6 cellular contexts compared by ENCODE assay signal in the genomic region with DNA sequence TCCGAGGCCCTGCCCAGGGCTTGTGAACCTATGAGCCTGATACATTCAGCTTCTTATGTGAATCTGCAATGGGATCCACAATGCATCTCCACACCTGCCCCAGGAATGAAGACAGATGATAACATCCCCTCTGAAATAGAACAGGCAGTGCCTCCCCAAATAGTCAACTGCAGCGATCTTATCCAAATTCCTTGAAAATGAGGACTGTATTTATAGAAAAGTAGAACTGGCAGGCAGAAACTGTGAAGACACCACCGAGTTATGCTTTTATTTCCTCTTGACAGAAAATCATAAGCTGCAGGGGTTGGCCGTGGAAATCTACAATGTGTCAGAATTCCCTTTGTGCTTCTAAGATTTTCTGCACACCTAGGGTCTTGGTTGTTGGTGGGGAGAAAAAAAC.
"Had no signal": no experiment of that assay in that cellular context is flagged by ENCODE, and none has a peak within 500 bp of the region (broad histone marks: within the 10 kb centered on the region; RNA-seq: fewer than 3 reads in every experiment).

No MANE protein-coding gene starts in this region.

- H3K9me3 ChIP-seq: HAP-1 had no signal

- ATAC-seq: K562 had no signal

- H3K4me3 ChIP-seq: GM23248, HAP-1, K562 had no signal

- H3K36me3 ChIP-seq: HAP-1 had no signal

- DNase-seq: GM23248, GOT3, H7, IMR-90 had no signal

- H3K27ac ChIP-seq: GM23248 had no signal

- H3K4me1 ChIP-seq: HAP-1 had no signal
